ENCODE assay signal across 9 cellular contexts in genomic region chr15:72456684-72457083, GRCh38. TPM values are rescaled to one million over a fixed set of nuclear protein-coding genes. Genes with fewer than 3 reads are reported as not detected.
"Had no signal": no experiment of that assay in that cellular context is flagged by ENCODE, and none has a peak within 500 bp of the region (broad histone marks: within the 10 kb centered on the region; RNA-seq: fewer than 3 reads in every experiment).

No MANE protein-coding gene starts in this region.

- DNase-seq: GDM1, GF-D8 had no signal

- H3K4me3 ChIP-seq: GM12878 had no signal

- FAIRE-seq: G401.6, GM12878, GM12891, GM12892, GM18507, GM19239 had no signal

- ATAC-seq: GM12878 had no signal

RNA-seq across cellular contexts. Expression of gene TMEM202, which starts 58.6 kb away (rescaled TPM):
- total RNA-seq: G401, GM12878 had no signal
- polyA plus RNA-seq: GM12878 had no signal
